In genomic region chr1:240956424-240956823, GRCh38 we compare ENCODE assay signal across 7 cellular contexts.
"Had no signal": no experiment of that assay in that cellular context is flagged by ENCODE, and none has a peak within 500 bp of the region (broad histone marks: within the 10 kb centered on the region; RNA-seq: fewer than 3 reads in every experiment).

No MANE protein-coding gene starts in this region.

- H3K4me3 ChIP-seq: GM12878 had no signal

- DNase-seq: GDM1, GF-D8 had no signal

- FAIRE-seq: GM12878, GM12891, GM12892, GM18507, GM19239 had no signal

- ATAC-seq: GM12878 had no signal
